Comparison of ENCODE assay signal across 1 cellular context in the genomic region with DNA sequence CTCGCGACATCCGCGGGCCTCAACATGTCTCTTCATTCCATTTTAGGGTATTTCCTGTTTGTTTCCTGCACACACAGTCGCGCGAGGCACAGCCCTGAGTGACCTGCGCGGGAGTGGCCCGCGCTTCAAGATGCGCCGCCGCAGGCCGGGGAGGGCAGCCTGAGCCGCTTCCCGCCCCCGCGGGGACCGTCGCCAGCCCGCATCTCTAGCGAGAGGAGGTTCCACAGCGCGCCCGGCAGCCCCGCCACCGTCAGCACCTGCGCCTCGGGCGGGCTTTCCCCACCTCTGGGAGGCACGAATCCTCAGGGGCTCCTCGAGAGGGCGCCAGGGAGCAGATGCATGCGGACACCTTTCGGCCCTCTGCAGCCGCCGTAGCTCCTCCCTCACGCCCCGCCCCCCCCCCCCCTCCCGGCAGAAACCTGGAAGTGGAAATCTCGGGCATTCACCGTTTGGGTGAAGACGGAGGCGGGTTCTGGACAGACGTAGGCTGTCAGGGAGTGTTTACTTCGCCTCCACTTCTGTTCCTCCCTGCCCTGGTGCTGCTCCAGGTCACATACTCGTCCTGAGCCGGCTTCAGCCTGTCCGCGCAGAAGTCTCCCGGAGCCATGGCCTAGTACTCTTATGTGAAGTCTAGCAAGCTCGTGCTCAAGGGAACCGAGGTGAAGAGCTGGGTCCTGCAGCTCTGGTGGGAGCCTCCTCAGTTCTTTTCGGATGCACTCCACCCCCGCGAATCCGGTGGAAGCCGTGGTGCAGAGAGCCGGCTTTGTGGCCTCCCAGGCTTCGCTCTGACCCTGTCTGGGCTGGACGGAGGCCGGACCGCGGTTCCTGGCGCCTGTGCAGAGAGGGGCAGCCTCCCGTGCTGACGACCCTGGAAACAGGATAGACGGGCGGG.
TF ChIP-seq lines count a peak whose summit lies in the region.

No MANE protein-coding gene starts in this region.

TF ChIP-seq in K562, 482 proteins besides CTCF, POLR2A, EP300 and RAD21 (continued from another document and continues in another):
- TF ChIP-seq MCM5 (IDR thresholded peaks at IDR 0.05; ENCODE audit: low read depth) (no peak), MIER1 (IDR thresholded peaks at IDR 0.05; ENCODE audit: low read depth) (no peak), HNRNPLL (IDR thresholded peaks at IDR 0.05; ENCODE audit: low read depth, low read length, poor library complexity, severe bottlenecking) (no peak), ZBTB2 (IDR thresholded peaks at IDR 0.05) (no peak), NFE2L1 (tag; IDR thresholded peaks at IDR 0.05; ENCODE audit: borderline replicate concordance, low read depth) (no peak), HMG20B (CRISPR knock-in tag; IDR thresholded peaks at IDR 0.05) (no peak), THRAP3 (IDR thresholded peaks at IDR 0.05; ENCODE audit: borderline replicate concordance) (no peak), TRIM24 (IDR thresholded peaks at IDR 0.05) (no peak), ZNF79 (CRISPR knock-in tag; IDR thresholded peaks at IDR 0.05; ENCODE audit: low read depth) (no peak), CHD4 (IDR thresholded peaks at IDR 0.05; ENCODE audit: insufficient read depth, insufficient replicate concordance, low read depth, low read length, poor library complexity, severe bottlenecking) (no peak), ELF4 (CRISPR knock-in tag; IDR thresholded peaks at IDR 0.05) (no peak), DDX20 (tag; IDR thresholded peaks at IDR 0.05; ENCODE audit: low read depth) (no peak), ATF7 (IDR thresholded peaks at IDR 0.05) (peak; percentile 26; the same call in 1 of the 2 replicates), BMI1 (IDR thresholded peaks at IDR 0.05; ENCODE audit: low read length) (no peak), CBX1 (IDR thresholded peaks at IDR 0.05; ENCODE audit: low read depth) (peak; percentile 86; the same call in 1 of the 2 replicates), MYBL2 (IDR thresholded peaks at IDR 0.05; ENCODE audit: low read depth) (no peak), MYBL2 (CRISPR knock-in tag; IDR thresholded peaks at IDR 0.05; ENCODE audit: borderline replicate concordance) (no peak), ZHX1 (conservative IDR thresholded peaks at IDR 0.05; ENCODE audit: low read length) (no peak), PREB (CRISPR knock-in tag; IDR thresholded peaks at IDR 0.05) (no peak), RAD51 (IDR thresholded peaks at IDR 0.05; ENCODE audit: borderline replicate concordance, low read depth) (no peak), HCFC1 (IDR thresholded peaks at IDR 0.05; ENCODE audit: low read depth, low read length) (peak; percentile 59), TAF1 (IDR thresholded peaks at IDR 0.05; ENCODE audit: control insufficient read depth, extremely low read depth, insufficient read depth, low read length, severe bottlenecking) (peak; percentile 84), CREB3L1 (IDR thresholded peaks at IDR 0.05; ENCODE audit: borderline replicate concordance, low read depth) (no peak), PTTG1 (tag; IDR thresholded peaks at IDR 0.05; ENCODE audit: low read depth) (no peak), BACH1 (tag; IDR thresholded peaks at IDR 0.05) (no peak), SMARCE1 (IDR thresholded peaks at IDR 0.05) (no peak), ID3 (CRISPR knock-in tag; IDR thresholded peaks at IDR 0.05) (no peak), ID3 (tag; IDR thresholded peaks at IDR 0.05) (no peak), MTA1 (IDR thresholded peaks at IDR 0.05; ENCODE audit: borderline replicate concordance) (no peak), KLF13 (tag; IDR thresholded peaks at IDR 0.05; ENCODE audit: borderline replicate concordance, low read depth) (no peak), TAF15 (IDR thresholded peaks at IDR 0.05; ENCODE audit: low read depth, low read length) (no peak)
- TF ChIP-seq, protein P1, sequence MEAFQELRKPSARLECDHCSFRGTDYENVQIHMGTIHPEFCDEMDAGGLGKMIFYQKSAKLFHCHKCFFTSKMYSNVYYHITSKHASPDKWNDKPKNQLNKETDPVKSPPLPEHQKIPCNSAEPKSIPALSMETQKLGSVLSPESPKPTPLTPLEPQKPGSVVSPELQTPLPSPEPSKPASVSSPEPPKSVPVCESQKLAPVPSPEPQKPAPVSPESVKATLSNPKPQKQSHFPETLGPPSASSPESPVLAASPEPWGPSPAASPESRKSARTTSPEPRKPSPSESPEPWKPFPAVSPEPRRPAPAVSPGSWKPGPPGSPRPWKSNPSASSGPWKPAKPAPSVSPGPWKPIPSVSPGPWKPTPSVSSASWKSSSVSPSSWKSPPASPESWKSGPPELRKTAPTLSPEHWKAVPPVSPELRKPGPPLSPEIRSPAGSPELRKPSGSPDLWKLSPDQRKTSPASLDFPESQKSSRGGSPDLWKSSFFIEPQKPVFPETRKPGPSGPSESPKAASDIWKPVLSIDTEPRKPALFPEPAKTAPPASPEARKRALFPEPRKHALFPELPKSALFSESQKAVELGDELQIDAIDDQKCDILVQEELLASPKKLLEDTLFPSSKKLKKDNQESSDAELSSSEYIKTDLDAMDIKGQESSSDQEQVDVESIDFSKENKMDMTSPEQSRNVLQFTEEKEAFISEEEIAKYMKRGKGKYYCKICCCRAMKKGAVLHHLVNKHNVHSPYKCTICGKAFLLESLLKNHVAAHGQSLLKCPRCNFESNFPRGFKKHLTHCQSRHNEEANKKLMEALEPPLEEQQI (IDR thresholded peaks at IDR 0.05), result 0 out of 2 replicates have a peak, but pooled peaks have one; percentile 65
- TF ChIP-seq, protein P2, sequence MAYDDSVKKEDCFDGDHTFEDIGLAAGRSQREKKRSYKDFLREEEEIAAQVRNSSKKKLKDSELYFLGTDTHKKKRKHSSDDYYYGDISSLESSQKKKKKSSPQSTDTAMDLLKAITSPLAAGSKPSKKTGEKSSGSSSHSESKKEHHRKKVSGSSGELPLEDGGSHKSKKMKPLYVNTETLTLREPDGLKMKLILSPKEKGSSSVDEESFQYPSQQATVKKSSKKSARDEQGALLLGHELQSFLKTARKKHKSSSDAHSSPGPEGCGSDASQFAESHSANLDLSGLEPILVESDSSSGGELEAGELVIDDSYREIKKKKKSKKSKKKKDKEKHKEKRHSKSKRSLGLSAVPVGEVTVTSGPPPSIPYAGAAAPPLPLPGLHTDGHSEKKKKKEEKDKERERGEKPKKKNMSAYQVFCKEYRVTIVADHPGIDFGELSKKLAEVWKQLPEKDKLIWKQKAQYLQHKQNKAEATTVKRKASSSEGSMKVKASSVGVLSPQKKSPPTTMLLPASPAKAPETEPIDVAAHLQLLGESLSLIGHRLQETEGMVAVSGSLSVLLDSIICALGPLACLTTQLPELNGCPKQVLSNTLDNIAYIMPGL (CRISPR knock-in tag; IDR thresholded peaks at IDR 0.05), result no peak
- TF ChIP-seq, protein P3, sequence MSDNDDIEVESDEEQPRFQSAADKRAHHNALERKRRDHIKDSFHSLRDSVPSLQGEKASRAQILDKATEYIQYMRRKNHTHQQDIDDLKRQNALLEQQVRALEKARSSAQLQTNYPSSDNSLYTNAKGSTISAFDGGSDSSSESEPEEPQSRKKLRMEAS (CRISPR knock-in tag; IDR thresholded peaks at IDR 0.05), result peak; percentile 81
- TF ChIP-seq, protein P4, sequence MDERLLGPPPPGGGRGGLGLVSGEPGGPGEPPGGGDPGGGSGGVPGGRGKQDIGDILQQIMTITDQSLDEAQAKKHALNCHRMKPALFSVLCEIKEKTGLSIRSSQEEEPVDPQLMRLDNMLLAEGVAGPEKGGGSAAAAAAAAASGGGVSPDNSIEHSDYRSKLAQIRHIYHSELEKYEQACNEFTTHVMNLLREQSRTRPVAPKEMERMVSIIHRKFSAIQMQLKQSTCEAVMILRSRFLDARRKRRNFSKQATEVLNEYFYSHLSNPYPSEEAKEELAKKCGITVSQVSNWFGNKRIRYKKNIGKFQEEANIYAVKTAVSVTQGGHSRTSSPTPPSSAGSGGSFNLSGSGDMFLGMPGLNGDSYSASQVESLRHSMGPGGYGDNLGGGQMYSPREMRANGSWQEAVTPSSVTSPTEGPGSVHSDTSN (CRISPR knock-in tag; IDR thresholded peaks at IDR 0.05; ENCODE audit: low read depth), result no peak
- TF ChIP-seq, protein P4 (tag; conservative IDR thresholded peaks at IDR 0.05; ENCODE audit: low read depth), result no peak
- TF ChIP-seq, protein P5, sequence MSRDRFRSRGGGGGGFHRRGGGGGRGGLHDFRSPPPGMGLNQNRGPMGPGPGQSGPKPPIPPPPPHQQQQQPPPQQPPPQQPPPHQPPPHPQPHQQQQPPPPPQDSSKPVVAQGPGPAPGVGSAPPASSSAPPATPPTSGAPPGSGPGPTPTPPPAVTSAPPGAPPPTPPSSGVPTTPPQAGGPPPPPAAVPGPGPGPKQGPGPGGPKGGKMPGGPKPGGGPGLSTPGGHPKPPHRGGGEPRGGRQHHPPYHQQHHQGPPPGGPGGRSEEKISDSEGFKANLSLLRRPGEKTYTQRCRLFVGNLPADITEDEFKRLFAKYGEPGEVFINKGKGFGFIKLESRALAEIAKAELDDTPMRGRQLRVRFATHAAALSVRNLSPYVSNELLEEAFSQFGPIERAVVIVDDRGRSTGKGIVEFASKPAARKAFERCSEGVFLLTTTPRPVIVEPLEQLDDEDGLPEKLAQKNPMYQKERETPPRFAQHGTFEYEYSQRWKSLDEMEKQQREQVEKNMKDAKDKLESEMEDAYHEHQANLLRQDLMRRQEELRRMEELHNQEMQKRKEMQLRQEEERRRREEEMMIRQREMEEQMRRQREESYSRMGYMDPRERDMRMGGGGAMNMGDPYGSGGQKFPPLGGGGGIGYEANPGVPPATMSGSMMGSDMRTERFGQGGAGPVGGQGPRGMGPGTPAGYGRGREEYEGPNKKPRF (IDR thresholded peaks at IDR 0.05; ENCODE audit: low read depth, low read length), result no peak
- TF ChIP-seq, protein P6, sequence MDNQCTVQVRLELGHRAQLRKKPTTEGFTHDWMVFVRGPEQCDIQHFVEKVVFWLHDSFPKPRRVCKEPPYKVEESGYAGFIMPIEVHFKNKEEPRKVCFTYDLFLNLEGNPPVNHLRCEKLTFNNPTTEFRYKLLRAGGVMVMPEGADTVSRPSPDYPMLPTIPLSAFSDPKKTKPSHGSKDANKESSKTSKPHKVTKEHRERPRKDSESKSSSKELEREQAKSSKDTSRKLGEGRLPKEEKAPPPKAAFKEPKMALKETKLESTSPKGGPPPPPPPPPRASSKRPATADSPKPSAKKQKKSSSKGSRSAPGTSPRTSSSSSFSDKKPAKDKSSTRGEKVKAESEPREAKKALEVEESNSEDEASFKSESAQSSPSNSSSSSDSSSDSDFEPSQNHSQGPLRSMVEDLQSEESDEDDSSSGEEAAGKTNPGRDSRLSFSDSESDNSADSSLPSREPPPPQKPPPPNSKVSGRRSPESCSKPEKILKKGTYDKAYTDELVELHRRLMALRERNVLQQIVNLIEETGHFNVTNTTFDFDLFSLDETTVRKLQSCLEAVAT (IDR thresholded peaks at IDR 0.05), result no peak
